ENCODE assay signal across 19 cellular contexts in genomic region chr7:51138121-51139085, GRCh38.
DNase-seq lines count a peak whose midpoint lies in the region; ATAC-seq, FAIRE-seq and TF ChIP-seq lines count a peak whose summit lies in the region.
"Had no signal": no experiment of that assay in that cellular context is flagged by ENCODE, and none has a peak within 500 bp of the region (broad histone marks: within the 10 kb centered on the region; RNA-seq: fewer than 3 reads in every experiment).

No MANE protein-coding gene starts in this region.

- H3K27me3 Mint-ChIP-seq in immature natural killer cell (ENCODE audit: low read depth in 3 of 3) = peaks cover 3 to 4% (median 4%) of the 10 kb centered on the region in 3 donors
- no peaks in the 10 kb centered on the region for H3K27me3 Mint-ChIP-seq in stimulated activated naive CD8-positive, alpha-beta T cell treated with anti-CD3 and anti-CD28 coated beads, Interleukin-15, amount 100 ng/mL, for 72 hours

- FAIRE-seq in bronchial epithelial cell (lab: Jason Lieb, UNC) = peak; percentile 68

- TF ChIP-seq CTCF in bronchial epithelial cell (IDR thresholded peaks at IDR 0.05; ENCODE audit: insufficient read depth, low read length, severe bottlenecking) = no peak

- H3K27me3 ChIP-seq in bronchial epithelial cell (ENCODE audit: control insufficient read depth, insufficient read depth, low read length) = no peaks in the 10 kb centered on the region

- H3K9me3 Mint-ChIP-seq in immature natural killer cell = no peaks in the 10 kb centered on the region
- H3K9me3 Mint-ChIP-seq in stimulated activated naive CD8-positive, alpha-beta T cell treated with anti-CD3 and anti-CD28 coated beads, Interleukin-15, amount 100 ng/mL, for 72 hours = no peaks in the 10 kb centered on the region
- H3K9me3 Mint-ChIP-seq: CD8-positive, alpha-beta memory T cell; natural killer cell had no signal

- H3K4me3 Mint-ChIP-seq in immature natural killer cell = no peak overlapping the region
- H3K4me3 Mint-ChIP-seq in stimulated activated naive CD8-positive, alpha-beta T cell treated with anti-CD3 and anti-CD28 coated beads, Interleukin-15, amount 100 ng/mL, for 72 hours = no peak overlapping the region
- H3K4me3 Mint-ChIP-seq: CD8-positive, alpha-beta memory T cell; natural killer cell had no signal

- ATAC-seq in stimulated activated naive CD8-positive, alpha-beta T cell treated with anti-CD3 and anti-CD28 coated beads, Interleukin-15, amount 100 ng/mL, for 72 hours = no peak
- no peak for ATAC-seq in HG02852 (IDR thresholded peaks at IDR 0.05; ENCODE audit: unreplicated experiment)
- ATAC-seq: natural killer cell had no signal

- H3K36me3 ChIP-seq in bronchial epithelial cell (ENCODE audit: control insufficient read depth, insufficient read depth, low read length) = no peaks in the 10 kb centered on the region
- H3K36me3 ChIP-seq: thoracic aorta had no signal

- H3K4me3 ChIP-seq in bronchial epithelial cell (ENCODE audit: low read depth, low read length) = no peak overlapping the region
- H3K4me3 ChIP-seq: thoracic aorta had no signal

- DNase-seq in COR-L47 (lab: John Stamatoyannopoulos, UW) (peak; percentile 40), NCI-H1105 treated with DMSO at 0.1 percent for 48 hours (lab: John Stamatoyannopoulos, UW) (peak; percentile 68), NCI-H2196 treated with DMSO at 0.1 percent for 48 hours (lab: John Stamatoyannopoulos, UW; ENCODE audit: unreplicated experiment) (peak; percentile 25), bronchial epithelial cell (ENCODE audit: low read depth) (peak; percentile 14), MV-4-11 (lab: John Stamatoyannopoulos, UW) (no peak), immature natural killer cell (no peak)
- DNase-seq in stimulated activated naive CD8-positive, alpha-beta T cell treated with anti-CD3 and anti-CD28 coated beads, Interleukin-15, amount 100 ng/mL, for 72 hours = no peak
- DNase-seq: amniotic stem cell; CD8-positive, alpha-beta memory T cell; effector CD8-positive, alpha-beta T cell; GF-D8; KG1; mammary epithelial cell; natural killer cell; NCI-H1694; T-helper 1 cell had no signal

- no peaks in the 10 kb centered on the region for H3K36me3 Mint-ChIP-seq in immature natural killer cell
- H3K36me3 Mint-ChIP-seq: CD8-positive, alpha-beta memory T cell; natural killer cell had no signal

- H3K27ac Mint-ChIP-seq in immature natural killer cell = no peak overlapping the region
- H3K27ac Mint-ChIP-seq in stimulated activated naive CD8-positive, alpha-beta T cell treated with anti-CD3 and anti-CD28 coated beads, Interleukin-15, amount 100 ng/mL, for 72 hours = no peak overlapping the region
- H3K27ac Mint-ChIP-seq: CD8-positive, alpha-beta memory T cell; natural killer cell; progenitor cell of endocrine pancreas had no signal

- H3K4me1 Mint-ChIP-seq in immature natural killer cell = no peaks in the 10 kb centered on the region
- H3K4me1 Mint-ChIP-seq in stimulated activated naive CD8-positive, alpha-beta T cell treated with anti-CD3 and anti-CD28 coated beads, Interleukin-15, amount 100 ng/mL, for 72 hours = peaks cover 13% of the 10 kb centered on the region
- H3K4me1 Mint-ChIP-seq: natural killer cell had no signal

Comparison
In these comparisons a context has a peak if more than half of its experiments do, and no peak if none do; other contexts are left out.
1. DNase-seq: peak in COR-L47 (single experiment), NCI-H1105 treated with DMSO at 0.1 percent for 48 hours (single experiment), NCI-H2196 treated with DMSO at 0.1 percent for 48 hours (single experiment) and bronchial epithelial cell (single experiment); none in MV-4-11 (single experiment), immature natural killer cell (0 of 3) and stimulated activated naive CD8-positive, alpha-beta T cell treated with anti-CD3 and anti-CD28 coated beads, Interleukin-15, amount 100 ng/mL, for 72 hours (0 of 2).